4 cellular contexts compared by ENCODE assay signal in genomic region chrX:104564335-104564734, GRCh38. TPM values are rescaled to one million over a fixed set of nuclear protein-coding genes. Genes with fewer than 3 reads are reported as not detected.
"Had no signal": no experiment of that assay in that cellular context is flagged by ENCODE, and none has a peak within 500 bp of the region (broad histone marks: within the 10 kb centered on the region; RNA-seq: fewer than 3 reads in every experiment).

No MANE protein-coding gene starts in this region.

- DNase-seq: GDM1, GF-D8 had no signal

RNA-seq across cellular contexts. Expression of gene IL1RAPL2, which starts 1.7 kb away (rescaled TPM):
- total RNA-seq: G401, GM12878 had no signal
